In genomic region chr12:121885129-121885528, GRCh38 we compare ENCODE assay signal across 9 cellular contexts. TPM values are rescaled to one million over a fixed set of nuclear protein-coding genes. Genes with fewer than 3 reads are reported as not detected.
"Had no signal": no experiment of that assay in that cellular context is flagged by ENCODE, and none has a peak within 500 bp of the region (broad histone marks: within the 10 kb centered on the region; RNA-seq: fewer than 3 reads in every experiment).

No MANE protein-coding gene starts in this region.

RNA-seq across cellular contexts. Expression of gene HPD, which starts 26.5 kb away (rescaled TPM):
- total RNA-seq: activated CD4-positive, alpha-beta memory T cell treated with anti-CD3 and anti-CD28 coated beads, Interleukin-2, amount 10 ng/mL, durations not matched to agents 7 days and 5 days; activated CD4-positive, alpha-beta T cell treated with anti-CD3 and anti-CD28 coated beads, Interleukin-2, amount 10 ng/mL, durations not matched to agents 7 days and 5 days; activated naive CD8-positive, alpha-beta T cell treated with anti-CD3 and anti-CD28 coated beads, Interleukin-2, amount 10 ng/mL, durations not matched to agents 7 days and 5 days; glomerular endothelial cell; mononuclear cell; natural killer cell; occipital lobe; smooth muscle cell; vagina had no signal
- polyA plus RNA-seq: smooth muscle cell had no signal
